21 cellular contexts compared by ENCODE assay signal in genomic region chr14:75264036-75264435, GRCh38. TPM values are rescaled to one million over a fixed set of nuclear protein-coding genes. Genes with fewer than 3 reads are reported as not detected.
DNase-seq lines count a peak whose midpoint lies in the region; ATAC-seq and TF ChIP-seq lines count a peak whose summit lies in the region.
"Had no signal": no experiment of that assay in that cellular context is flagged by ENCODE, and none has a peak within 500 bp of the region (broad histone marks: within the 10 kb centered on the region; RNA-seq: fewer than 3 reads in every experiment).

No MANE protein-coding gene starts in this region.

- no peak overlapping the region for H4K91ac ChIP-seq in H9 (ENCODE audit: insufficient read length, low read depth, low read length)
- H4K91ac ChIP-seq in trophoblast cell (ENCODE audit: low read depth, low read length): peak overlapping the region; percentile 85

- no peak overlapping the region for H3K4me3 Mint-ChIP-seq in H9
- no peak overlapping the region for H3K4me3 Mint-ChIP-seq in T-helper 17 cell
- H3K4me3 Mint-ChIP-seq: IgD-negative memory B cell had no signal

- H2BK20ac ChIP-seq in H9 (ENCODE audit: low read depth, low read length, poor library complexity, severe bottlenecking): no peak overlapping the region

- H3K4ac ChIP-seq in H9 (ENCODE audit: low read depth, low read length) (no peak overlapping the region), trophoblast cell (ENCODE audit: low read depth, low read length) (peak overlapping the region; percentile 67)

- peak overlapping the region; percentile 27 for H3K18ac ChIP-seq in H9 (ENCODE audit: insufficient read length, low read depth, low read length)
- H3K18ac ChIP-seq in trophoblast cell (ENCODE audit: low read length): peak overlapping the region; percentile 87

- H4K8ac ChIP-seq in H9 (replicated peaks; ENCODE audit: insufficient read length, low read depth, low read length) (no peak overlapping the region), trophoblast cell (ENCODE audit: low read depth, low read length) (peak overlapping the region; percentile 90)

- H2BK120ac ChIP-seq in H9 (ENCODE audit: low read depth, low read length, poor library complexity, severe bottlenecking) (no peak overlapping the region), trophoblast cell (ENCODE audit: insufficient read depth, low read length, poor library complexity) (peak overlapping the region; percentile 93)

- H3K4me3 ChIP-seq in esophagus (ENCODE audit: low read depth in 1 of 2, low read length in 2 of 2): no peak overlapping the region
- H3K4me3 ChIP-seq in trophoblast cell (ENCODE audit: low read depth, low read length): no peak overlapping the region
- H3K4me3 ChIP-seq: HAP-1 had no signal

- H3K14ac ChIP-seq in H9 (ENCODE audit: insufficient read depth, low read length) (no peak overlapping the region), trophoblast cell (ENCODE audit: low read length) (peak overlapping the region; percentile 87)

- no peak overlapping the region for H3K56ac ChIP-seq in H9 (ENCODE audit: insufficient read length, low read depth, low read length)

- H3K4me1 ChIP-seq in H9 (ENCODE audit: insufficient read depth, low read length) (no peaks in the 10 kb centered on the region), esophagus (ENCODE audit: control insufficient read depth in 2 of 2, insufficient read depth in 2 of 2, low read length in 1 of 2) (no peaks in the 10 kb centered on the region), trophoblast cell (ENCODE audit: control insufficient read depth in 1 of 2, insufficient read depth in 2 of 2, low read length in 2 of 2) (peaks cover 20 to 23% of the 10 kb centered on the region in 2 experiments)

- H3K27ac ChIP-seq in H9 (ENCODE audit: insufficient read length, low read depth, low read length) (no peak overlapping the region), esophagus (ENCODE audit: low read depth in 2 of 2, low read length in 1 of 2) (peak overlapping the region; percentile 45 to 81), trophoblast cell (ENCODE audit: low read depth, low read length) (no peak overlapping the region)

- ATAC-seq in T-helper 17 cell (no peak), GM19455 (IDR thresholded peaks at IDR 0.05; ENCODE audit: unreplicated experiment) (no peak)

- H3K9ac ChIP-seq in H9 (ENCODE audit: extremely low read depth, insufficient read length, low read length): no peak overlapping the region
- H3K9ac ChIP-seq in trophoblast cell (ENCODE audit: low read length): no peak overlapping the region

- no peaks in the 10 kb centered on the region for H3K79me1 ChIP-seq in H9 (ENCODE audit: insufficient read depth, low read depth, low read length, poor library complexity, severe bottlenecking)
- H3K79me1 ChIP-seq in trophoblast cell (ENCODE audit: low read length): peaks cover 28% of the 10 kb centered on the region

- peaks cover 4% of the 10 kb centered on the region for H3K23me2 ChIP-seq in H9 (ENCODE audit: insufficient read length, low read depth, low read length, poor library complexity, severe bottlenecking)

- H2BK12ac ChIP-seq in H9 (ENCODE audit: insufficient read length, low read depth, low read length) (no peak overlapping the region), trophoblast cell (ENCODE audit: low read length) (peak overlapping the region; percentile 100)

- H3K36me3 Mint-ChIP-seq in H9 (ENCODE audit: insufficient read depth in 1 of 3, low read depth in 3 of 3) (no peaks in the 10 kb centered on the region), T-helper 17 cell (ENCODE audit: low read depth) (no peaks in the 10 kb centered on the region)
- H3K36me3 Mint-ChIP-seq: IgD-negative memory B cell had no signal

- H3K4me2 ChIP-seq in H9 (ENCODE audit: insufficient read depth, insufficient read length, low read length) (no peak overlapping the region), trophoblast cell (ENCODE audit: low read length) (no peak overlapping the region)

- H3K4me1 Mint-ChIP-seq in H9 (peaks cover 23 to 27% of the 10 kb centered on the region in 2 experiments), T-helper 17 cell (peaks cover 15% of the 10 kb centered on the region)

- H3K27ac Mint-ChIP-seq in H9: no peak overlapping the region
- H3K27ac Mint-ChIP-seq in T-helper 17 cell: peak overlapping the region; percentile 62
- H3K27ac Mint-ChIP-seq: IgD-negative memory B cell had no signal

- no peak overlapping the region for H2AK5ac ChIP-seq in H9 (ENCODE audit: insufficient read length, low read length)
- peak overlapping the region; percentile 99 for H2AK5ac ChIP-seq in trophoblast cell (ENCODE audit: low read length)

- no peak for TF ChIP-seq CTCF in H9 (conservative IDR thresholded peaks at IDR 0.05)

- H3K9me3 Mint-ChIP-seq in H9: no peaks in the 10 kb centered on the region
- H3K9me3 Mint-ChIP-seq: IgD-negative memory B cell had no signal

- no peak overlapping the region for H2BK15ac ChIP-seq in H9 (ENCODE audit: low read depth, low read length)

- H4K20me1 ChIP-seq in H9 (ENCODE audit: control insufficient read depth, insufficient read depth, insufficient read length): no peaks in the 10 kb centered on the region

- H3K36me3 ChIP-seq in esophagus (ENCODE audit: control insufficient read depth in 2 of 2, insufficient read depth in 2 of 2, low read length in 1 of 2): no peaks in the 10 kb centered on the region
- H3K36me3 ChIP-seq in trophoblast cell (ENCODE audit: control insufficient read depth in 1 of 2, insufficient read depth in 2 of 2, low read length in 2 of 2): no peaks in the 10 kb centered on the region
- H3K36me3 ChIP-seq: HAP-1 had no signal

- no peak overlapping the region for H3K23ac ChIP-seq in H9 (ENCODE audit: insufficient read length, low read depth, low read length)
- no peak overlapping the region for H3K23ac ChIP-seq in trophoblast cell (ENCODE audit: low read length)

- H2BK5ac ChIP-seq in H9 (ENCODE audit: insufficient read length, low read length) (no peak overlapping the region), trophoblast cell (ENCODE audit: low read depth, low read length, poor library complexity) (peak overlapping the region; percentile 92)

- H2AFZ ChIP-seq in H9 (ENCODE audit: low read length): no peak overlapping the region
- H2AFZ ChIP-seq in trophoblast cell (ENCODE audit: insufficient read depth, low read length, poor library complexity): peak overlapping the region; percentile 52

- H3K9me3 ChIP-seq in H9 (ENCODE audit: control insufficient read depth, low read depth, low read length) (no peaks in the 10 kb centered on the region), T-helper 17 cell (ENCODE audit: control insufficient read depth, low read length, poor library complexity, severe bottlenecking) (no peaks in the 10 kb centered on the region), esophagus (ENCODE audit: control insufficient read depth in 2 of 2, insufficient read depth in 1 of 2, low read depth in 1 of 2, low read length in 1 of 2) (no peaks in the 10 kb centered on the region), trophoblast cell (ENCODE audit: insufficient read depth, low read depth, low read length) (no peaks in the 10 kb centered on the region)
- H3K9me3 ChIP-seq: HAP-1 had no signal

- no peak overlapping the region for H4K5ac ChIP-seq in H9 (ENCODE audit: insufficient read length, low read depth, low read length)

- no CpG with 5 or more reads among the region's 3 CpGs for WGBS in H9 (ENCODE audit: extremely low coverage, insufficient read length, low lambda C conversion rate)
- WGBS in esophagus, 2 donors: 52 to 63% methylated on average over 3 of the region's 3 CpGs
- WGBS in trophoblast cell (ENCODE audit: extremely low coverage, insufficient coverage, insufficient read length): no CpG with 5 or more reads among the region's 3 CpGs

- no peak for DNase-seq in H9
- DNase-seq in T-helper 17 cell: no peak
- DNase-seq in trophoblast cell: peak; percentile 84 to 91
- DNase-seq in NCI-H2081 (lab: John Stamatoyannopoulos, UW): no peak
- DNase-seq in activated naive CD4-positive, alpha-beta T cell treated with Interleukin-2 at 50 U/mL for 16 hours: no peak
- no peak for DNase-seq in Ammon's horn (ENCODE audit: low spot score)
- DNase-seq: C1 segment of cervical spinal cord; Karpas-422; MM.1S; NCI-H1092; NCI-H1436 treated with DMSO at 0.1 percent for 48 hours; NCI-H2029 treated with DMSO at 0.1 percent for 48 hours; NCI-H2171 treated with DMSO at 0.1 percent for 48 hours; NCI-H446 treated with DMSO at 0.1 percent for 48 hours; NCI-H748 treated with DMSO at 0.1 percent for 48 hours; NK-92 treated with Interleukin-12 subunit alpha and Interleukin-12 subunit beta, amount 100 ng/mL, for 24 hours; OCI-M1 had no signal

- H3K27me3 ChIP-seq in H9 (ENCODE audit: insufficient read depth, low read length) (no peaks in the 10 kb centered on the region), esophagus (ENCODE audit: control insufficient read depth in 1 of 2, insufficient read depth in 2 of 2, low read length in 2 of 2) (no peaks in the 10 kb centered on the region), trophoblast cell (ENCODE audit: insufficient read depth, low read length) (no peaks in the 10 kb centered on the region)

- peak overlapping the region; percentile 69 for H4K12ac ChIP-seq in trophoblast cell (ENCODE audit: low read depth, low read length)

- H3T11ph ChIP-seq in H9 (ENCODE audit: low read length): no peak overlapping the region

- H3K27me3 Mint-ChIP-seq in H9 (ENCODE audit: low read depth) (peaks cover 9% of the 10 kb centered on the region; the same call in 1 of the 2 replicates), T-helper 17 cell (peaks cover 2% of the 10 kb centered on the region)

- H3K79me2 ChIP-seq in H9 (ENCODE audit: insufficient read depth, low read length) (no peaks in the 10 kb centered on the region), trophoblast cell (ENCODE audit: control insufficient read depth, insufficient read depth, low read length, poor library complexity) (peaks cover 9% of the 10 kb centered on the region)

RNA-seq across cellular contexts. Expression of gene FOS, which starts 14.6 kb away (rescaled TPM):
- total RNA-seq in H9 (2021) (28.1 and 33.9 TPM in 2 replicates), T-helper 17 cell (1,000 to 10,000 TPM; 2,179 to 4,074 TPM)
- 100 to 1,000 TPM in 1 of 2 donors, 10 to 100 TPM in 1; 99.5 to 102 TPM for polyA plus RNA-seq in esophagus
- polyA plus RNA-seq in trophoblast cell (2013): 26.6 and 30.7 TPM in 2 replicates

Comparison
In these comparisons a context has a peak if more than half of its experiments do, and no peak if none do; other contexts are left out.
1. DNase-seq: peak in trophoblast cell (2 of 2); none in H9 (single experiment), T-helper 17 cell (0 of 3), NCI-H2081 (0 of 2), activated naive CD4-positive, alpha-beta T cell treated with Interleukin-2 at 50 U/mL for 16 hours (single experiment) and Ammon's horn (single experiment).
2. H3K27ac ChIP-seq: peak in esophagus (2 of 2); none in H9 (single experiment) and trophoblast cell (single experiment).
3. RNA of gene FOS, which starts 14.6 kb away (total RNA-seq): 2,179 to 4,074 TPM in T-helper 17 cell; 28.1 to 33.9 TPM in H9; every median in the first group is over 10 times any median in the second.